ENCODE assay signal across 9 cellular contexts in the genomic region with DNA sequence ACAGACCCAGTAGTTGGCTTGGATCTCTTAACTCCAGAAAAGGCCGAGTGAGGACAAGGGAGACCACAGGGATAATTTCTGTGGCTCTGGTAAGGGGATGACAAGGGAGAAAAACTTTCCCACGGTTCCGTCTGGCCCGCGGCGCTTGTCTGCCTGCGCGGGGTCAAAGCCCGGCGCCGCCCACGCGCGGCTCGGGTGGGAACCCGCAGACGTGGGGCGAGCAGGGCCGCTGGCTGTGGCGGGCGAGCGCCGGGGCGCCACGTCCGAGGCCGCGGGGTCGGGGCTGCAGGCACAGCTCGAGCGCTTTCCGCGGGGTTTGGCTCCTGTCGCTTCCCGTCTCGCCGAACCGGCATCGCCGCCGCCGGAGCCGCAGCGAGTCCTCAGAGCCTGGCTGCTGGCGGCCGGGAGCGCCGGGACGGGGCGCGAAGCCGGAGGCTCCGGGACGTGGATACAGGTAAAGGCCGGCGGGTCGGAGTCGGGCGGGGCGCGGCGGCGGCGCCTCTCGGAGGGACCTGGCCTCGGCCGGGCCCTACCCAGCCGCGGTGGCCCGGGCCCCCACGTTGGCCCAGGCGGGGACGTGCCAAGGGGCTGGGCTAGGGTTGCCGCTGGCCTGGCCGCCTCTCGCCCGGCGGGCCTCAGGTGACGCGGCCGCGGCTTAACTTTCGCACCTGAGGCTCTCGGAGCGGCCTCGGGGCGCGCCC. TPM values are rescaled to one million over a fixed set of nuclear protein-coding genes. Genes with fewer than 3 reads are reported as not detected.
DNase-seq lines count a peak whose midpoint lies in the region; ATAC-seq and TF ChIP-seq lines count a peak whose summit lies in the region.
"Had no signal": no experiment of that assay in that cellular context is flagged by ENCODE, and none has a peak within 500 bp of the region (broad histone marks: within the 10 kb centered on the region; RNA-seq: fewer than 3 reads in every experiment).

A gene with protein sequence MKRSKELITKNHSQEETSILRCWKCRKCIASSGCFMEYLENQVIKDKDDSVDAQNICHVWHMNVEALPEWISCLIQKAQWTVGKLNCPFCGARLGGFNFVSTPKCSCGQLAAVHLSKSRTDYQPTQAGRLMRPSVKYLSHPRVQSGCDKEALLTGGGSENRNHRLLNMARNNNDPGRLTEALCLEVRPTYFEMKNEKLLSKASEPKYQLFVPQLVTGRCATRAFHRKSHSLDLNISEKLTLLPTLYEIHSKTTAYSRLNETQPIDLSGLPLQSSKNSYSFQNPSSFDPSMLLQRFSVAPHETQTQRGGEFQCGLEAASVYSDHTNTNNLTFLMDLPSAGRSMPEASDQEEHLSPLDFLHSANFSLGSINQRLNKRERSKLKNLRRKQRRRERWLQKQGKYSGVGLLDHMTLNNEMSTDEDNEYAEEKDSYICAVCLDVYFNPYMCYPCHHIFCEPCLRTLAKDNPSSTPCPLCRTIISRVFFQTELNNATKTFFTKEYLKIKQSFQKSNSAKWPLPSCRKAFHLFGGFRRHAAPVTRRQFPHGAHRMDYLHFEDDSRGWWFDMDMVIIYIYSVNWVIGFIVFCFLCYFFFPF (plus strand): TSS at position 344 of the 701 bp plus-strand sequence. CDS start 34,965 bp downstream, outside the sequence.

- peak; percentile 41 for ATAC-seq in HG02938 (IDR thresholded peaks at IDR 0.05; ENCODE audit: unreplicated experiment)
- ATAC-seq in omental fat pad (ENCODE audit: low FRiP score) = peak; percentile 74
- ATAC-seq in GM21447 (IDR thresholded peaks at IDR 0.05; ENCODE audit: unreplicated experiment) = no peak
- ATAC-seq: K562 had no signal

- H3K36me3 ChIP-seq in cardiac muscle cell = no peaks in the 10 kb centered on the region

- H3K36me3 Mint-ChIP-seq in activated naive CD8-positive, alpha-beta T cell = no peaks in the 10 kb centered on the region

- peaks cover 20% of the 10 kb centered on the region for H3K27me3 ChIP-seq in cardiac muscle cell

- peaks cover 4% of the 10 kb centered on the region for H3K9me3 Mint-ChIP-seq in activated naive CD8-positive, alpha-beta T cell (ENCODE audit: low read depth)

- peaks cover 30% of the 10 kb centered on the region for H3K27me3 Mint-ChIP-seq in activated naive CD8-positive, alpha-beta T cell

- DNase-seq in EH (ENCODE audit: low read depth) = peak; percentile 69
- DNase-seq in cardiac muscle cell (ENCODE audit: low read depth in 1 of 2, low spot score in 1 of 2) = peak; percentile 54 to 74
- no peak for DNase-seq in omental fat pad (ENCODE audit: low spot score)
- DNase-seq in DMS153 treated with DMSO at 0.1 percent for 48 hours (lab: John Stamatoyannopoulos, UW; ENCODE audit: unreplicated experiment) = no peak
- DNase-seq in NCI-H2107 (lab: John Stamatoyannopoulos, UW) = no peak

- peak within 1 kb of the TSS; percentile 50 for H3K4me3 ChIP-seq in cardiac muscle cell
- H3K4me3 ChIP-seq: K562 had no signal

- TF ChIP-seq CTCF in cardiac muscle cell (IDR thresholded peaks at IDR 0.05; ENCODE audit: low read depth, low read length) = no peak
- no peak for TF ChIP-seq CTCF in omental fat pad (IDR thresholded peaks at IDR 0.05)

- peaks cover 8% of the 10 kb centered on the region for H3K4me1 Mint-ChIP-seq in activated naive CD8-positive, alpha-beta T cell (ENCODE audit: low read depth)

- no peaks in the 10 kb centered on the region for H3K9me3 ChIP-seq in cardiac muscle cell (ENCODE audit: low read depth)

- H3K4me1 ChIP-seq in cardiac muscle cell (ENCODE audit: low read depth) = peaks cover 11% of the 10 kb centered on the region

- peak within 1 kb of the TSS; percentile 5 for H3K27ac ChIP-seq in cardiac muscle cell

- peak within 1 kb of the TSS; percentile 68 for H3K4me3 Mint-ChIP-seq in activated naive CD8-positive, alpha-beta T cell

- H3K27ac Mint-ChIP-seq in activated naive CD8-positive, alpha-beta T cell = no peak within 1 kb of the TSS

RNA-seq across cellular contexts. Expression of the gene that starts here (rescaled TPM):
- total RNA-seq in cardiac muscle cell = 9.1 and 9.7 TPM in 2 replicates
- 3.1 and 8.0 TPM in 2 replicates for polyA plus RNA-seq in cardiac muscle cell
- total RNA-seq in omental fat pad = 10 to 100 TPM in 2 of 4 donors, 1 to 10 TPM in 2; 7.6 to 18.1 (median 11.5) TPM
- polyA plus RNA-seq: K562 had no signal

Comparison
In these comparisons a context has a peak if more than half of its experiments do, and no peak if none do; other contexts are left out.
1. DNase-seq: peak in EH (single experiment) and cardiac muscle cell (2 of 2); none in omental fat pad (single experiment), DMS153 treated with DMSO at 0.1 percent for 48 hours (single experiment) and NCI-H2107 (single experiment).